In genomic region chr2:169452080-169452479, GRCh38 we compare ENCODE assay signal across 9 cellular contexts. TPM values are rescaled to one million over a fixed set of nuclear protein-coding genes. Genes with fewer than 3 reads are reported as not detected.
A peak's percentile ranks its signal among the peaks of the same experiment; 100 is the strongest.
DNase-seq lines count a peak whose midpoint lies in the region; TF ChIP-seq lines count a peak whose summit lies in the region.
"Had no signal": no experiment of that assay in that cellular context is flagged by ENCODE, and none has a peak within 500 bp of the region (broad histone marks: within the 10 kb centered on the region; RNA-seq: fewer than 3 reads in every experiment).

No MANE protein-coding gene starts in this region.

- no peak overlapping the region for H3K9ac ChIP-seq in parathyroid adenoma

- H3K27ac ChIP-seq in parathyroid adenoma (no peak overlapping the region), tibial artery (no peak overlapping the region)
- H3K27ac ChIP-seq: upper lobe of left lung had no signal

- no peaks in the 10 kb centered on the region for H3K79me2 ChIP-seq in parathyroid adenoma

- no peaks in the 10 kb centered on the region for H3K9me3 ChIP-seq in parathyroid adenoma (ENCODE audit: control insufficient read depth, low read length)
- H3K9me3 ChIP-seq in tibial artery: no peaks in the 10 kb centered on the region
- H3K9me3 ChIP-seq: upper lobe of left lung had no signal

- H3K4me2 ChIP-seq in parathyroid adenoma (ENCODE audit: low read length): no peak overlapping the region

- DNase-seq in AG08395 (ENCODE audit: low spot score) (peak; percentile 44), H4 (ENCODE audit: low spot score) (peak; percentile 34), NCI-H748 treated with DMSO at 0.1 percent for 48 hours (lab: John Stamatoyannopoulos, UW) (peak; percentile 25), epithelial cell of proximal tubule (ENCODE audit: low read depth) (no peak), tibial artery (no peak)
- DNase-seq in NK-92 treated with Interleukin-12 subunit alpha and Interleukin-12 subunit beta, amount 100 ng/mL, for 24 hours (lab: John Stamatoyannopoulos, UW): no peak
- DNase-seq in activated CD4-positive, CD25-positive, alpha-beta regulatory T cell treated with anti-CD3 and anti-CD28 coated beads, Interleukin-2, amount 50 U/mL, for 72 hours: no peak

- no peaks in the 10 kb centered on the region for H3K36me3 ChIP-seq in parathyroid adenoma (ENCODE audit: control insufficient read depth, insufficient read depth, low read length)
- no peaks in the 10 kb centered on the region for H3K36me3 ChIP-seq in tibial artery
- H3K36me3 ChIP-seq: upper lobe of left lung had no signal

- no peak overlapping the region for H2AFZ ChIP-seq in parathyroid adenoma

- H3K4me3 ChIP-seq in epithelial cell of proximal tubule (ENCODE audit: low read depth, low read length): no peak overlapping the region
- no peak overlapping the region for H3K4me3 ChIP-seq in parathyroid adenoma (ENCODE audit: low read depth, low read length)
- H3K4me3 ChIP-seq in tibial artery: no peak overlapping the region
- H3K4me3 ChIP-seq: upper lobe of left lung had no signal

- peak; percentile 51 for TF ChIP-seq CTCF in epithelial cell of proximal tubule (conservative IDR thresholded peaks at IDR 0.05; ENCODE audit: low read depth, low read length)
- peak; percentile 21 for TF ChIP-seq CTCF in parathyroid adenoma (IDR thresholded peaks at IDR 0.05)
- TF ChIP-seq CTCF in tibial artery (IDR thresholded peaks at IDR 0.05): peak in 1 of 2 experiments; percentile 24

- H3K4me1 ChIP-seq in parathyroid adenoma (no peaks in the 10 kb centered on the region), tibial artery (no peaks in the 10 kb centered on the region)
- H3K4me1 ChIP-seq: upper lobe of left lung had no signal

- intact Hi-C loops in tibial artery (cut with DNase I; ENCODE audit: low total_unique reads): no loop called here

- H3K27me3 ChIP-seq in parathyroid adenoma (ENCODE audit: control insufficient read depth, insufficient read depth, low read length) (no peaks in the 10 kb centered on the region), tibial artery (no peaks in the 10 kb centered on the region)
- H3K27me3 ChIP-seq: upper lobe of left lung had no signal

RNA-seq across cellular contexts. Expression of gene BBS5, which starts 27.2 kb away (rescaled TPM):
- total RNA-seq in H4 (2014; rRNA removed; shearing (Covaris generic)): 1.9 and 2.3 TPM in 2 replicates
- 3.6 and 4.3 TPM in 2 replicates for total RNA-seq in epithelial cell of proximal tubule

RNA-seq across cellular contexts. Expression of gene KLHL41, which starts 57.4 kb away (rescaled TPM):
- total RNA-seq in H4 (2014; rRNA removed; shearing (Covaris generic)): 0.23 TPM in 1 of 2 replicates, not detected in the other
- 0.07 TPM in 1 of 2 replicates, not detected in the other for total RNA-seq in epithelial cell of proximal tubule

Comparison
In these comparisons a context has a peak if more than half of its experiments do, and no peak if none do; other contexts are left out.
1. DNase-seq: peak in AG08395 (single experiment), H4 (single experiment) and NCI-H748 treated with DMSO at 0.1 percent for 48 hours (single experiment); none in epithelial cell of proximal tubule (single experiment), NK-92 treated with Interleukin-12 subunit alpha and Interleukin-12 subunit beta, amount 100 ng/mL, for 24 hours (single experiment), tibial artery (0 of 2) and activated CD4-positive, CD25-positive, alpha-beta regulatory T cell treated with anti-CD3 and anti-CD28 coated beads, Interleukin-2, amount 50 U/mL, for 72 hours (single experiment).